ENCODE assay signal across 20 cellular contexts in genomic region chr15:100277087-100277855, GRCh38.
"Had no signal": no experiment of that assay in that cellular context is flagged by ENCODE, and none has a peak within 500 bp of the region (broad histone marks: within the 10 kb centered on the region; RNA-seq: fewer than 3 reads in every experiment).

No MANE protein-coding gene starts in this region.

- H3K36me3 ChIP-seq: heart left ventricle, right lobe of liver, spleen, stomach, thoracic aorta, transverse colon had no signal

- H3K4me1 ChIP-seq: psoas muscle, right lobe of liver, spleen, stomach, transverse colon had no signal

- H3K27me3 ChIP-seq: right lobe of liver, stomach, transverse colon had no signal

- FAIRE-seq: frontal cortex, islet of Langerhans had no signal

- H3K4me3 ChIP-seq: dorsolateral prefrontal cortex, heart left ventricle, psoas muscle, right lobe of liver, spleen, stomach, thoracic aorta, transverse colon had no signal

- H3K9me3 ChIP-seq: right lobe of liver had no signal

- H3K27ac ChIP-seq: dorsolateral prefrontal cortex, heart left ventricle, psoas muscle, right lobe of liver, spleen, stomach, thoracic aorta, transverse colon had no signal

- DNase-seq: cortex of kidney; dorsolateral prefrontal cortex; effector CD8-positive, alpha-beta T cell; heart left ventricle; hippocampal formation; kidney glomerular epithelial cell; psoas muscle; retina; right lobe of liver; spleen; stimulated activated CD4-positive, alpha-beta T cell treated with anti-CD3 and anti-CD28 coated beads, Interleukin-15, amount 100 ng/mL, for 24 hours; stimulated activated CD4-positive, alpha-beta T cell treated with anti-CD3 and anti-CD28 coated beads, Interleukin-1b, Interleukin-23, amount 100 ng/mL, for 48 hours; stimulated activated CD4-positive, alpha-beta T cell treated with anti-CD3 and anti-CD28 coated beads, Interleukin-4, amount 100 ng/mL, for 24 hours; stimulated activated naive CD4-positive, alpha-beta T cell; stomach; substantia nigra; transverse colon had no signal
